Comparison of ENCODE assay signal across 15 cellular contexts in genomic region chr13:80562423-80562822, GRCh38.
DNase-seq lines count a peak whose midpoint lies in the region; ATAC-seq and TF ChIP-seq lines count a peak whose summit lies in the region.
"Had no signal": no experiment of that assay in that cellular context is flagged by ENCODE, and none has a peak within 500 bp of the region (broad histone marks: within the 10 kb centered on the region; RNA-seq: fewer than 3 reads in every experiment).

No MANE protein-coding gene starts in this region.

- H3K4me1 ChIP-seq in SK-N-SH (ENCODE audit: control insufficient read depth in 1 of 2, insufficient read depth in 2 of 2, low read depth in 1 of 2, low read length in 1 of 2) (peaks cover 5 to 6% of the 10 kb centered on the region in 2 experiments; a peak in 2 of 4 replicates), trophoblast cell (ENCODE audit: control insufficient read depth in 1 of 2, insufficient read depth in 2 of 2, low read length in 2 of 2) (peaks cover 3 to 5% of the 10 kb centered on the region in 2 experiments), vagina (no peaks in the 10 kb centered on the region)
- H3K4me1 ChIP-seq: colonic mucosa, upper lobe of right lung had no signal

- H3K18ac ChIP-seq in trophoblast cell (ENCODE audit: low read length), result no peak overlapping the region

- no peak overlapping the region for H4K12ac ChIP-seq in trophoblast cell (ENCODE audit: low read depth, low read length)

- TF ChIP-seq POLR2A in vagina (IDR thresholded peaks at IDR 0.05), result no peak

- H3K9ac ChIP-seq in SK-N-SH (no peak overlapping the region), trophoblast cell (ENCODE audit: low read length) (no peak overlapping the region)

- CTCF ChIA-PET in SK-N-SH (lab: Yijun Ruan, JAX), result interaction anchor here (1.3 kb wide), 1 partner anchor 8 kb away, joined by 4 read pairs; no protein-coding TSS in a partner anchor

- H3K23ac ChIP-seq in trophoblast cell (ENCODE audit: low read length), result no peak overlapping the region

- ATAC-seq in natural killer cell, result peak in 1 of 3 donors; percentile 57
- ATAC-seq: stimulated activated effector memory CD8-positive, alpha-beta T cell treated with anti-CD3 and anti-CD28 coated beads, Interleukin-12 subunit alpha, Interleukin-12 subunit beta, amount 100 ng/mL, for 72 hours; upper lobe of right lung had no signal

- H3K79me1 ChIP-seq in trophoblast cell (ENCODE audit: low read length), result peaks cover 3% of the 10 kb centered on the region

- peak overlapping the region; percentile 65 for H3K4me3 Mint-ChIP-seq in natural killer cell
- H3K4me3 Mint-ChIP-seq: HFFc6; stimulated activated effector memory CD8-positive, alpha-beta T cell treated with anti-CD3 and anti-CD28 coated beads, Interleukin-12 subunit alpha, Interleukin-12 subunit beta, amount 100 ng/mL, for 72 hours had no signal

- no peak overlapping the region for H3K4me3 ChIP-seq in SK-N-SH (ENCODE audit: low read depth in 2 of 2, low read length in 1 of 2)
- H3K4me3 ChIP-seq in WERI-Rb-1 (ENCODE audit: low read depth, low read length), result no peak overlapping the region
- no peak overlapping the region for H3K4me3 ChIP-seq in trophoblast cell (ENCODE audit: low read depth, low read length)
- H3K4me3 ChIP-seq in vagina, result no peak overlapping the region
- H3K4me3 ChIP-seq: colonic mucosa, upper lobe of right lung had no signal

- no peak overlapping the region for H3K27ac Mint-ChIP-seq in natural killer cell
- H3K27ac Mint-ChIP-seq: activated T-helper 2 cell treated with anti-CD3 and anti-CD28 coated beads, Interferon-gamma antibody, Interleukin-2, Interleukin-4, amounts not matched to agents 10 μg/mL and 5 μg/mL and 100 μg/mL, durations not matched to agents 14 hours and 24 hours and 36 hours; HFFc6; stimulated activated effector memory CD8-positive, alpha-beta T cell treated with anti-CD3 and anti-CD28 coated beads, Interleukin-12 subunit alpha, Interleukin-12 subunit beta, amount 100 ng/mL, for 72 hours had no signal

- no peak for TF ChIP-seq RAD21 in SK-N-SH (IDR thresholded peaks at IDR 0.05; ENCODE audit: low read length)

- peaks cover 0 to 3% of the 10 kb centered on the region in 2 donors for H3K9me3 Mint-ChIP-seq in natural killer cell

- 75% methylated on average over 6 of the region's 6 CpGs for WGBS in SK-N-SH (ENCODE audit: low lambda C conversion rate)
- no CpG with 5 or more reads among the region's 6 CpGs for WGBS in trophoblast cell (ENCODE audit: extremely low coverage, insufficient coverage, insufficient read length)

- H4K20me1 ChIP-seq in SK-N-SH (ENCODE audit: insufficient read depth), result no peaks in the 10 kb centered on the region

- H2AFZ ChIP-seq in SK-N-SH (ENCODE audit: low read depth), result peak overlapping the region; percentile 58; the same call in 1 of the 2 replicates
- no peak overlapping the region for H2AFZ ChIP-seq in trophoblast cell (ENCODE audit: insufficient read depth, low read length, poor library complexity)

- no peak overlapping the region for H2AK5ac ChIP-seq in trophoblast cell (ENCODE audit: low read length)

- H3K27me3 ChIP-seq in SK-N-SH (ENCODE audit: insufficient read depth) (no peaks in the 10 kb centered on the region), WERI-Rb-1 (ENCODE audit: insufficient read depth, low read depth, severe bottlenecking) (no peaks in the 10 kb centered on the region), trophoblast cell (ENCODE audit: insufficient read depth, low read length) (no peaks in the 10 kb centered on the region), vagina (no peaks in the 10 kb centered on the region)
- H3K27me3 ChIP-seq: colonic mucosa, upper lobe of right lung had no signal

- H3K36me3 ChIP-seq in SK-N-SH (replicated peaks in 1 of 2; ENCODE audit: control insufficient read depth in 1 of 2, insufficient read depth in 2 of 2, low read length in 1 of 2) (no peaks in the 10 kb centered on the region), WERI-Rb-1 (no peaks in the 10 kb centered on the region), trophoblast cell (ENCODE audit: control insufficient read depth in 1 of 2, insufficient read depth in 2 of 2, low read length in 2 of 2) (no peaks in the 10 kb centered on the region), vagina (no peaks in the 10 kb centered on the region)
- H3K36me3 ChIP-seq: colonic mucosa, upper lobe of right lung had no signal

- H3K4ac ChIP-seq in trophoblast cell (ENCODE audit: low read depth, low read length), result no peak overlapping the region

- peaks cover 16 to 23% of the 10 kb centered on the region in 2 donors for H3K4me1 Mint-ChIP-seq in natural killer cell

- no peaks in the 10 kb centered on the region for H3F3A ChIP-seq in SK-N-SH (replicated peaks; ENCODE audit: insufficient read depth)

- H4K8ac ChIP-seq in trophoblast cell (ENCODE audit: low read depth, low read length), result no peak overlapping the region

- intact Hi-C loops in natural killer cell (cut with micrococcal nuclease) (no loop called here), vagina (cut with DNase I) (no loop called here)

- H3K27me3 Mint-ChIP-seq in natural killer cell (ENCODE audit: low read depth in 2 of 2), result no peaks in the 10 kb centered on the region

- no peak overlapping the region for H2BK5ac ChIP-seq in trophoblast cell (ENCODE audit: low read depth, low read length, poor library complexity)

- H3K9me3 ChIP-seq in SK-N-SH (no peaks in the 10 kb centered on the region), WERI-Rb-1 (ENCODE audit: severe bottlenecking) (no peaks in the 10 kb centered on the region), trophoblast cell (ENCODE audit: insufficient read depth, low read depth, low read length) (no peaks in the 10 kb centered on the region), vagina (no peaks in the 10 kb centered on the region)
- H3K9me3 ChIP-seq: colonic mucosa, upper lobe of right lung had no signal

- POLR2A ChIA-PET in SK-N-SH (lab: Yijun Ruan, JAX), result no interaction called here

- no peak overlapping the region for H2BK12ac ChIP-seq in trophoblast cell (ENCODE audit: low read length)

- TF ChIP-seq CTCF in SK-N-SH (IDR thresholded peaks at IDR 0.05), result no peak
- no peak for TF ChIP-seq CTCF in natural killer cell (IDR thresholded peaks at IDR 0.05)
- TF ChIP-seq CTCF in WERI-Rb-1 (IDR thresholded peaks at IDR 0.05; ENCODE audit: low read depth, low read length), result no peak
- no peak for TF ChIP-seq CTCF in vagina (IDR thresholded peaks at IDR 0.05)

- no peaks in the 10 kb centered on the region for H3K36me3 Mint-ChIP-seq in natural killer cell
- H3K36me3 Mint-ChIP-seq: stimulated activated effector memory CD8-positive, alpha-beta T cell treated with anti-CD3 and anti-CD28 coated beads, Interleukin-12 subunit alpha, Interleukin-12 subunit beta, amount 100 ng/mL, for 72 hours had no signal

- H3K4me2 ChIP-seq in SK-N-SH (no peak overlapping the region), trophoblast cell (ENCODE audit: low read length) (no peak overlapping the region)

- H3K79me2 ChIP-seq in SK-N-SH (ENCODE audit: insufficient read depth), result no peaks in the 10 kb centered on the region
- no peaks in the 10 kb centered on the region for H3K79me2 ChIP-seq in trophoblast cell (ENCODE audit: control insufficient read depth, insufficient read depth, low read length, poor library complexity)

- no peak overlapping the region for H2BK120ac ChIP-seq in trophoblast cell (ENCODE audit: insufficient read depth, low read length, poor library complexity)

- H3K9me2 ChIP-seq in SK-N-SH, result no peaks in the 10 kb centered on the region

- no peak overlapping the region for H3K14ac ChIP-seq in trophoblast cell (ENCODE audit: low read length)

- peak overlapping the region in 1 of 2 experiments; percentile 87; a peak in 2 of 4 replicates for H3K27ac ChIP-seq in SK-N-SH (ENCODE audit: low read depth in 2 of 2, low read length in 1 of 2)
- H3K27ac ChIP-seq in WERI-Rb-1, result no peak overlapping the region
- H3K27ac ChIP-seq in trophoblast cell (ENCODE audit: low read depth, low read length), result no peak overlapping the region
- H3K27ac ChIP-seq in vagina, result no peak overlapping the region
- H3K27ac ChIP-seq: colonic mucosa, upper lobe of right lung had no signal

- TF ChIP-seq EP300 in SK-N-SH (IDR thresholded peaks at IDR 0.05; ENCODE audit: borderline replicate concordance in 1 of 2, low read depth in 1 of 2, low read length in 1 of 2), result no peak

- DNase-seq in DMS153 (lab: John Stamatoyannopoulos, UW) (peak; percentile 93), NCI-H1092 treated with DMSO at 0.1 percent for 48 hours (lab: John Stamatoyannopoulos, UW) (peak; percentile 93), SK-N-SH (no peak), natural killer cell (no peak), WERI-Rb-1 (no peak), trophoblast cell (no peak), vagina (ENCODE audit: extremely low spot score in 2 of 2) (no peak)
- DNase-seq in activated CD4-positive, CD25-positive, alpha-beta regulatory T cell treated with anti-CD3 and anti-CD28 coated beads, Interleukin-2, amount 50 U/mL, for 72 hours, result no peak
- DNase-seq: colonic mucosa, DMS79, HFFc6, mesendoderm, upper lobe of right lung had no signal

- no peak overlapping the region for H4K91ac ChIP-seq in trophoblast cell (ENCODE audit: low read depth, low read length)

TF ChIP-seq in SK-N-SH, 30 proteins besides CTCF, POLR2A, EP300 and RAD21 (continues in another document):
- TF ChIP-seq PBX3 (IDR thresholded peaks at IDR 0.05) (no peak), RCOR1 (IDR thresholded peaks at IDR 0.05; ENCODE audit: low read length) (no peak)
- TF ChIP-seq, protein P1, sequence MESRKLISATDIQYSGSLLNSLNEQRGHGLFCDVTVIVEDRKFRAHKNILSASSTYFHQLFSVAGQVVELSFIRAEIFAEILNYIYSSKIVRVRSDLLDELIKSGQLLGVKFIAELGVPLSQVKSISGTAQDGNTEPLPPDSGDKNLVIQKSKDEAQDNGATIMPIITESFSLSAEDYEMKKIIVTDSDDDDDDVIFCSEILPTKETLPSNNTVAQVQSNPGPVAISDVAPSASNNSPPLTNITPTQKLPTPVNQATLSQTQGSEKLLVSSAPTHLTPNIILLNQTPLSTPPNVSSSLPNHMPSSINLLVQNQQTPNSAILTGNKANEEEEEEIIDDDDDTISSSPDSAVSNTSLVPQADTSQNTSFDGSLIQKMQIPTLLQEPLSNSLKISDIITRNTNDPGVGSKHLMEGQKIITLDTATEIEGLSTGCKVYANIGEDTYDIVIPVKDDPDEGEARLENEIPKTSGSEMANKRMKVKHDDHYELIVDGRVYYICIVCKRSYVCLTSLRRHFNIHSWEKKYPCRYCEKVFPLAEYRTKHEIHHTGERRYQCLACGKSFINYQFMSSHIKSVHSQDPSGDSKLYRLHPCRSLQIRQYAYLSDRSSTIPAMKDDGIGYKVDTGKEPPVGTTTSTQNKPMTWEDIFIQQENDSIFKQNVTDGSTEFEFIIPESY (IDR thresholded peaks at IDR 0.05; ENCODE audit: borderline replicate concordance, low read depth), result no peak

Comparison
In these comparisons a context has a peak if more than half of its experiments do, and no peak if none do; other contexts are left out.
1. DNase-seq: peak in DMS153 (single experiment) and NCI-H1092 treated with DMSO at 0.1 percent for 48 hours (single experiment); none in SK-N-SH (single experiment), natural killer cell (single experiment), WERI-Rb-1 (single experiment), trophoblast cell (0 of 2), vagina (0 of 2) and activated CD4-positive, CD25-positive, alpha-beta regulatory T cell treated with anti-CD3 and anti-CD28 coated beads, Interleukin-2, amount 50 U/mL, for 72 hours (single experiment).